In genomic region chr9:93187574-93187973, GRCh38 we compare ENCODE assay signal across 22 cellular contexts. TPM values are rescaled to one million over a fixed set of nuclear protein-coding genes. Genes with fewer than 3 reads are reported as not detected.
DNase-seq lines count a peak whose midpoint lies in the region; ATAC-seq and TF ChIP-seq lines count a peak whose summit lies in the region.
"Had no signal": no experiment of that assay in that cellular context is flagged by ENCODE, and none has a peak within 500 bp of the region (broad histone marks: within the 10 kb centered on the region; RNA-seq: fewer than 3 reads in every experiment).

No MANE protein-coding gene starts in this region.

- no TSS peak for BruUV-seq in mammary epithelial cell (replicated peaks; lab: Mats Ljungman, UMichigan)

- in situ Hi-C loops in mammary epithelial cell (cut with MboI; ENCODE audit: low sequenced_read_pairs in 2 of 2), result no loop called here

- H3K4me3 Mint-ChIP-seq in activated naive CD4-positive, alpha-beta T cell treated with anti-CD3 and anti-CD28 coated beads, Interleukin-2, amount 10 ng/mL, durations not matched to agents 7 days and 5 days, result no peak overlapping the region
- H3K4me3 Mint-ChIP-seq: activated CD8-positive, alpha-beta T cell treated with anti-CD3 and anti-CD28 coated beads for 36 hours had no signal

- no peak for ATAC-seq in gastroesophageal sphincter
- ATAC-seq in GM18505 (IDR thresholded peaks at IDR 0.05; ENCODE audit: unreplicated experiment), result no peak
- no peak for ATAC-seq in HG02571 (IDR thresholded peaks at IDR 0.05; ENCODE audit: unreplicated experiment)
- ATAC-seq: activated CD4-positive, CD25-positive, alpha-beta regulatory T cell treated with anti-CD3 and anti-CD28 coated beads, Interleukin-2, amount 50 U/mL, for 24 hours; activated CD8-positive, alpha-beta T cell treated with anti-CD3 and anti-CD28 coated beads for 36 hours; naive thymus-derived CD8-positive, alpha-beta T cell had no signal

- intact Hi-C loops in mammary epithelial cell (cut with micrococcal nuclease), result no loop called here

- CTCF ChIA-PET in HEK293 (lab: Yijun Ruan, JAX) (interaction anchor here (0.6 to 1.0 kb wide), 3 partner anchors 27 to 394 kb away, joined by 3 to 5 read pairs (median 3); no protein-coding TSS in a partner anchor), mammary epithelial cell (lab: Charles Lee; ENCODE audit: low non-redundant PET) (no interaction called here)
- CTCF ChIA-PET in activated naive CD4-positive, alpha-beta T cell treated with anti-CD3 and anti-CD28 coated beads, Interleukin-2, amount 10 ng/mL, durations not matched to agents 7 days and 5 days (lab: Charles Lee), result no interaction called here

- H3K4me1 Mint-ChIP-seq in activated naive CD4-positive, alpha-beta T cell treated with anti-CD3 and anti-CD28 coated beads, Interleukin-2, amount 10 ng/mL, durations not matched to agents 7 days and 5 days, result peaks cover 14% of the 10 kb centered on the region

- TF ChIP-seq POLR2A in gastroesophageal sphincter (IDR thresholded peaks at IDR 0.05), result no peak
- no peak for TF ChIP-seq POLR2A in GM18505 (IDR thresholded peaks at IDR 0.05; ENCODE audit: borderline replicate concordance, extremely low read depth, insufficient read depth, insufficient read length)

- DNase-seq in activated naive CD4-positive, alpha-beta T cell treated with anti-CD3 and anti-CD28 coated beads, Interleukin-2, amount 10 ng/mL, durations not matched to agents 7 days and 5 days, result no peak
- no peak for DNase-seq in mammary epithelial cell
- DNase-seq: activated CD8-positive, alpha-beta T cell treated with anti-CD3 and anti-CD28 coated beads for 36 hours; activated gamma-delta T cell treated with Interleukin-2 at 50 U/mL for 16 hours; activated T-cell treated with anti-CD3 and anti-CD28 coated beads for 4 hours; adrenal gland; H9; Kasumi-1; mesenchymal stem cell; naive thymus-derived CD8-positive, alpha-beta T cell; NCI-H526; SIG-M5; stimulated activated CD4-positive, alpha-beta T cell treated with anti-CD3 and anti-CD28 coated beads, Interleukin-1b, Interleukin-23, amount 100 ng/mL, for 48 hours; uterus had no signal

- no peaks in the 10 kb centered on the region for H3K9me3 ChIP-seq in HEK293 (ENCODE audit: control insufficient read depth, insufficient read depth, low read depth, low read length)
- no peaks in the 10 kb centered on the region for H3K9me3 ChIP-seq in gastroesophageal sphincter
- H3K9me3 ChIP-seq in muscle layer of colon (ENCODE audit: low read length), result no peaks in the 10 kb centered on the region
- no peaks in the 10 kb centered on the region for H3K9me3 ChIP-seq in mammary epithelial cell (replicated peaks; ENCODE audit: insufficient read depth, low read length)
- H3K9me3 ChIP-seq: adrenal gland, breast epithelium, uterus had no signal

- H3K27me3 ChIP-seq in gastroesophageal sphincter, result peaks cover 14% of the 10 kb centered on the region
- no peaks in the 10 kb centered on the region for H3K27me3 ChIP-seq in muscle layer of colon (ENCODE audit: control insufficient read depth in 1 of 2, insufficient read depth in 2 of 2, low read length in 2 of 2)
- peaks cover 3% of the 10 kb centered on the region for H3K27me3 ChIP-seq in rectal smooth muscle tissue (ENCODE audit: control insufficient read depth, insufficient read depth, low read length)
- H3K27me3 ChIP-seq in mammary epithelial cell (ENCODE audit: insufficient read depth, low read length), result peaks cover 20% of the 10 kb centered on the region
- H3K27me3 ChIP-seq: adrenal gland, uterus had no signal

- no peak overlapping the region for H2AFZ ChIP-seq in mammary epithelial cell (ENCODE audit: low read depth, low read length)

- dilution Hi-C loops in mammary epithelial cell (cut with HindIII; ENCODE audit: low sequenced_read_pairs), result loop anchor here (5.0 kb wide), 1 partner anchor 45 kb away; no protein-coding TSS in a partner anchor

- H3K4me1 ChIP-seq in HEK293 (ENCODE audit: control insufficient read depth, insufficient read depth, low read length) (no peaks in the 10 kb centered on the region), gastroesophageal sphincter (peaks cover 0 to 91% (median 18%) of the 10 kb centered on the region in 3 donors), muscle layer of colon (ENCODE audit: insufficient read depth, low read length) (peaks cover 58% of the 10 kb centered on the region), rectal smooth muscle tissue (ENCODE audit: control insufficient read depth, insufficient read depth, low read length) (peaks cover 22% of the 10 kb centered on the region), mammary epithelial cell (ENCODE audit: insufficient read depth, low read length) (peaks cover 7% of the 10 kb centered on the region)

- H3K9me3 Mint-ChIP-seq in activated naive CD4-positive, alpha-beta T cell treated with anti-CD3 and anti-CD28 coated beads, Interleukin-2, amount 10 ng/mL, durations not matched to agents 7 days and 5 days, result no peaks in the 10 kb centered on the region
- H3K9me3 Mint-ChIP-seq: activated CD8-positive, alpha-beta T cell treated with anti-CD3 and anti-CD28 coated beads for 36 hours; naive thymus-derived CD8-positive, alpha-beta T cell had no signal

- H3K4me3 ChIP-seq in HEK293 (ENCODE audit: low read depth, low read length) (no peak overlapping the region), gastroesophageal sphincter (peak overlapping the region in 1 of 2 donors; percentile 77), muscle layer of colon (ENCODE audit: low read depth in 1 of 2, low read length in 2 of 2) (peak overlapping the region in 1 of 2 donors; percentile 57), rectal smooth muscle tissue (ENCODE audit: low read length) (no peak overlapping the region), mammary epithelial cell (replicated peaks in 1 of 3; ENCODE audit: insufficient read depth in 1 of 3, low read depth in 2 of 3, low read length in 3 of 3) (no peak overlapping the region)
- H3K4me3 ChIP-seq: adrenal gland, breast epithelium, uterus had no signal

- no peak for TF ChIP-seq EP300 in gastroesophageal sphincter (IDR thresholded peaks at IDR 0.05)

- no peak overlapping the region for H3K9ac ChIP-seq in muscle layer of colon (ENCODE audit: low read length)
- H3K9ac ChIP-seq in rectal smooth muscle tissue (ENCODE audit: low read length), result peak overlapping the region; percentile 13
- H3K9ac ChIP-seq in mammary epithelial cell (ENCODE audit: insufficient read depth, low read length), result no peak overlapping the region

- H3K27me3 Mint-ChIP-seq in activated naive CD4-positive, alpha-beta T cell treated with anti-CD3 and anti-CD28 coated beads, Interleukin-2, amount 10 ng/mL, durations not matched to agents 7 days and 5 days, result peaks cover 79% of the 10 kb centered on the region

- H3K4me2 ChIP-seq in mammary epithelial cell (ENCODE audit: insufficient read depth, low read depth, low read length), result no peak overlapping the region

- POLR2A ChIA-PET in HEK293 (lab: Yijun Ruan, JAX), result no interaction called here

- no peaks in the 10 kb centered on the region for H3K36me3 Mint-ChIP-seq in activated naive CD4-positive, alpha-beta T cell treated with anti-CD3 and anti-CD28 coated beads, Interleukin-2, amount 10 ng/mL, durations not matched to agents 7 days and 5 days
- H3K36me3 Mint-ChIP-seq: naive thymus-derived CD8-positive, alpha-beta T cell had no signal

- H3K36me3 ChIP-seq in HEK293 (ENCODE audit: control insufficient read depth in 2 of 2, insufficient read depth in 1 of 2, low read length in 2 of 2) (peaks cover 0 to 3% of the 10 kb centered on the region in 2 experiments; a peak in 1 of 3 replicates), gastroesophageal sphincter (no peaks in the 10 kb centered on the region), muscle layer of colon (ENCODE audit: insufficient read depth, low read length) (no peaks in the 10 kb centered on the region), rectal smooth muscle tissue (ENCODE audit: control insufficient read depth, insufficient read depth, low read length) (no peaks in the 10 kb centered on the region), mammary epithelial cell (ENCODE audit: insufficient read depth, low read length) (no peaks in the 10 kb centered on the region)
- H3K36me3 ChIP-seq: adrenal gland, breast epithelium, uterus had no signal

- TF ChIP-seq CTCF in HEK293 (tag by site-specific recombination; IDR thresholded peaks at IDR 0.05) (no peak), gastroesophageal sphincter (IDR thresholded peaks at IDR 0.05) (no peak), mammary epithelial cell (conservative IDR thresholded peaks at IDR 0.05 in 1 of 2, IDR thresholded peaks at IDR 0.05 in 1 of 2; ENCODE audit: extremely low read depth in 1 of 2, insufficient read depth in 1 of 2, low read depth in 1 of 2, low read length in 2 of 2) (no peak)

- H4K20me1 ChIP-seq in mammary epithelial cell (ENCODE audit: insufficient read depth, low read length), result no peaks in the 10 kb centered on the region

- no peak overlapping the region for H3K27ac Mint-ChIP-seq in activated naive CD4-positive, alpha-beta T cell treated with anti-CD3 and anti-CD28 coated beads, Interleukin-2, amount 10 ng/mL, durations not matched to agents 7 days and 5 days
- H3K27ac Mint-ChIP-seq: activated CD8-positive, alpha-beta T cell treated with anti-CD3 and anti-CD28 coated beads for 36 hours; H9; naive thymus-derived CD8-positive, alpha-beta T cell had no signal

- H3K27ac ChIP-seq in HEK293 (ENCODE audit: extremely low read depth, low read depth, low read length), result no peak overlapping the region
- peak overlapping the region; percentile 49 to 88 (median 88) for H3K27ac ChIP-seq in gastroesophageal sphincter
- H3K27ac ChIP-seq in muscle layer of colon (ENCODE audit: low read depth, low read length), result peak overlapping the region; percentile 46
- peak overlapping the region; percentile 91 for H3K27ac ChIP-seq in rectal smooth muscle tissue (ENCODE audit: low read depth, low read length)
- H3K27ac ChIP-seq in mammary epithelial cell (ENCODE audit: insufficient read depth, low read depth, low read length), result no peak overlapping the region
- H3K27ac ChIP-seq: adrenal gland, uterus had no signal

- WGBS in gastroesophageal sphincter (ENCODE audit: low coverage in 1 of 2), 2 donors, result 21% methylated on average over 3 of the region's 5 CpGs; no CpG with 5 or more reads in 1 of the 2 donors
- WGBS in mammary epithelial cell (ENCODE audit: low coverage, missing lambda C conversion rate), result no CpG with 5 or more reads among the region's 5 CpGs

- H3K79me2 ChIP-seq in mammary epithelial cell (ENCODE audit: insufficient read depth, low read length), result no peaks in the 10 kb centered on the region

RNA-seq across cellular contexts. Expression of gene WNK2, which starts 3.6 kb away (rescaled TPM):
- 100 to 1,000 TPM in 1 of 4 donors, 10 to 100 TPM in 3; 26.8 to 104 (median 48.6) TPM for total RNA-seq in gastroesophageal sphincter
- 10 to 100 TPM in 1 of 2 donors, under 1 TPM in 1; 0.49 to 12.8 TPM for total RNA-seq in mammary epithelial cell
- 0.01 TPM for polyA plus RNA-seq in mammary epithelial cell
- polyA minus RNA-seq in mammary epithelial cell, result not detected
- polyA plus RNA-seq: naive thymus-derived CD8-positive, alpha-beta T cell had no signal

RNA-seq across cellular contexts. Expression of gene NINJ1, which starts 53.5 kb away (rescaled TPM):
- total RNA-seq in gastroesophageal sphincter (10 to 100 TPM; 58.8 to 81.6 (median 75.2) TPM), mammary epithelial cell (10 to 100 TPM; 50.2 to 92.2 TPM)
- 48.5 TPM for polyA plus RNA-seq in mammary epithelial cell
- 69.2 TPM for polyA minus RNA-seq in mammary epithelial cell

Comparison
In these comparisons a context has a peak if more than half of its experiments do, and no peak if none do; other contexts are left out.
1. H3K27ac ChIP-seq: peak in gastroesophageal sphincter (4 of 4), muscle layer of colon (single experiment) and rectal smooth muscle tissue (single experiment); none in HEK293 (single experiment) and mammary epithelial cell (single experiment).